2 cellular contexts compared by ENCODE assay signal in genomic region chr10:43601576-43601975, GRCh38.
TF ChIP-seq lines count a peak whose summit lies in the region.

No MANE protein-coding gene starts in this region.

TF ChIP-seq in K562, 482 proteins besides CTCF, POLR2A, EP300 and RAD21:
- TF ChIP-seq CBX5 (IDR thresholded peaks at IDR 0.05; ENCODE audit: borderline replicate concordance, low read depth): 0 out of 2 replicates have a peak, but pooled peaks have one; percentile 22

TF ChIP-seq in HepG2, 621 proteins besides CTCF, POLR2A, EP300 and RAD21:
- peak; percentile 84; the same call in 1 of the 2 replicates for TF ChIP-seq ZNF761 (CRISPR knock-in tag; conservative IDR thresholded peaks at IDR 0.05)
TF ChIP-seq in HepG2: peak in this region for 1; not testable (repeated sequence) for 620.
